In genomic region chr4:169189372-169189771, GRCh38 we compare ENCODE assay signal across 13 cellular contexts.
DNase-seq lines count a peak whose midpoint lies in the region; ATAC-seq, FAIRE-seq and TF ChIP-seq lines count a peak whose summit lies in the region.
"Had no signal": no experiment of that assay in that cellular context is flagged by ENCODE, and none has a peak within 500 bp of the region (broad histone marks: within the 10 kb centered on the region; RNA-seq: fewer than 3 reads in every experiment).

No MANE protein-coding gene starts in this region.

- H3K4me1 Mint-ChIP-seq in activated CD8-positive, alpha-beta T cell treated with anti-CD3 and anti-CD28 coated beads for 36 hours (ENCODE audit: low read depth): peaks cover 2% of the 10 kb centered on the region

- H3K27me3 ChIP-seq in BLaER1 treated with 17β-estradiol and CSF1 and Interleukin-3, amounts not matched to agents 10 nM and 100 nM: no peaks in the 10 kb centered on the region
- H3K27me3 ChIP-seq in small intestine (ENCODE audit: control insufficient read depth in 2 of 2, insufficient read depth in 2 of 2, low read length in 2 of 2): no peaks in the 10 kb centered on the region
- H3K27me3 ChIP-seq: cardiac muscle cell, neutrophil had no signal

- no peak overlapping the region for H3K4me3 ChIP-seq in BLaER1 treated with 17β-estradiol and CSF1 and Interleukin-3, amounts not matched to agents 10 nM and 100 nM
- H3K4me3 ChIP-seq in small intestine (ENCODE audit: low read depth in 1 of 2, low read length in 2 of 2): no peak overlapping the region
- H3K4me3 ChIP-seq: cardiac muscle cell had no signal

- peaks cover 0 to 16% (median 9%) of the 10 kb centered on the region in 10 experiments; a peak in 15 of 20 replicates for H3K4me1 ChIP-seq in BLaER1 treated with 17β-estradiol and CSF1 and Interleukin-3, amounts not matched to agents 10 nM and 100 nM
- peaks cover 0 to 6% of the 10 kb centered on the region in 2 donors for H3K4me1 ChIP-seq in small intestine (ENCODE audit: control insufficient read depth in 2 of 2, insufficient read depth in 1 of 2, low read depth in 1 of 2, low read length in 1 of 2)

- peak overlapping the region in 8 of 11 experiments; percentile 2 to 62 (median 39); a peak in 13 of 22 replicates for H3K4me2 ChIP-seq in BLaER1 treated with 17β-estradiol and CSF1 and Interleukin-3, amounts not matched to agents 10 nM and 100 nM

- intact Hi-C loops in activated CD8-positive, alpha-beta T cell treated with anti-CD3 and anti-CD28 coated beads for 36 hours (cut with micrococcal nuclease): no loop called here

- POLR2A ChIA-PET in activated CD8-positive, alpha-beta T cell treated with anti-CD3 and anti-CD28 coated beads for 36 hours (lab: Charles Lee): no interaction called here

- DNase-seq in small intestine (no peak), cerebellar cortex (ENCODE audit: low spot score) (no peak)
- DNase-seq in activated naive CD4-positive, alpha-beta T cell treated with anti-CD3 and anti-CD28 coated beads, Interleukin-2, amount 50 U/mL, for 72 hours (ENCODE audit: low spot score in 2 of 2): no peak
- DNase-seq in activated CD8-positive, alpha-beta T cell treated with anti-CD3 and anti-CD28 coated beads for 36 hours: no peak
- DNase-seq: KBM-7; stimulated activated CD4-positive, alpha-beta T cell treated with anti-CD3 and anti-CD28 coated beads, Interleukin-2, amount 100 ng/mL, for 24 hours had no signal

- peaks cover 8% of the 10 kb centered on the region for H3K27me3 Mint-ChIP-seq in activated CD8-positive, alpha-beta T cell treated with anti-CD3 and anti-CD28 coated beads for 36 hours

- no peak overlapping the region for H3K4me3 Mint-ChIP-seq in activated CD8-positive, alpha-beta T cell treated with anti-CD3 and anti-CD28 coated beads for 36 hours

- H3K27ac ChIP-seq in BLaER1 treated with 17β-estradiol and CSF1 and Interleukin-3, amounts not matched to agents 10 nM and 100 nM: peak overlapping the region in 1 of 11 experiments; percentile 23; a peak in 1 of 22 replicates
- no peak overlapping the region for H3K27ac ChIP-seq in small intestine (ENCODE audit: low read depth in 1 of 2, low read length in 1 of 2)
- H3K27ac ChIP-seq: cardiac muscle cell, neutrophil had no signal

- WGBS in small intestine, 3 donors: 72 to 82% (median 75%) methylated on average over 4 of the region's 4 CpGs

- ATAC-seq in GM19328 (IDR thresholded peaks at IDR 0.05; ENCODE audit: unreplicated experiment) (peak; percentile 70), HG02678 (IDR thresholded peaks at IDR 0.05; ENCODE audit: unreplicated experiment) (peak; percentile 86), HG03460 (IDR thresholded peaks at IDR 0.05; ENCODE audit: unreplicated experiment) (peak; percentile 94)
- no peak for ATAC-seq in activated naive CD4-positive, alpha-beta T cell treated with anti-CD3 and anti-CD28 coated beads, Interleukin-2, amount 50 U/mL, for 72 hours
- no peak for ATAC-seq in activated CD8-positive, alpha-beta T cell treated with anti-CD3 and anti-CD28 coated beads for 36 hours

- no peak for FAIRE-seq in small intestine (lab: Jason Lieb, UNC)
- FAIRE-seq: A204.1 had no signal

- CTCF ChIA-PET in activated CD8-positive, alpha-beta T cell treated with anti-CD3 and anti-CD28 coated beads for 36 hours (lab: Charles Lee): no interaction called here

- TF ChIP-seq CTCF in activated CD8-positive, alpha-beta T cell treated with anti-CD3 and anti-CD28 coated beads for 36 hours (IDR thresholded peaks at IDR 0.05): no peak

- H3K9ac ChIP-seq in BLaER1 treated with 17β-estradiol and CSF1 and Interleukin-3, amounts not matched to agents 10 nM and 100 nM: no peak overlapping the region

- no peaks in the 10 kb centered on the region for H3K36me3 Mint-ChIP-seq in activated naive CD4-positive, alpha-beta T cell treated with anti-CD3 and anti-CD28 coated beads, Interleukin-2, amount 50 U/mL, for 72 hours
- no peaks in the 10 kb centered on the region for H3K36me3 Mint-ChIP-seq in activated CD8-positive, alpha-beta T cell treated with anti-CD3 and anti-CD28 coated beads for 36 hours (ENCODE audit: low read depth)

- H4K20me1 ChIP-seq in BLaER1 treated with 17β-estradiol and CSF1 and Interleukin-3, amounts not matched to agents 10 nM and 100 nM: peaks cover under 1 to 94% (median 37%) of the 10 kb centered on the region in 11 experiments; a peak in 19 of 22 replicates

- peaks cover 0 to 17% (median 4%) of the 10 kb centered on the region in 11 experiments; a peak in 5 of 22 replicates for H3K36me3 ChIP-seq in BLaER1 treated with 17β-estradiol and CSF1 and Interleukin-3, amounts not matched to agents 10 nM and 100 nM
- H3K36me3 ChIP-seq in small intestine (ENCODE audit: control insufficient read depth in 2 of 2, insufficient read depth in 2 of 2, low read length in 2 of 2): no peaks in the 10 kb centered on the region
- H3K36me3 ChIP-seq: cardiac muscle cell, neutrophil had no signal

- H3K9me3 ChIP-seq in BLaER1 treated with 17β-estradiol and CSF1 and Interleukin-3, amounts not matched to agents 10 nM and 100 nM (replicated peaks in 1 of 11): peaks cover 0 to 14% (median 0%) of the 10 kb centered on the region in 11 experiments; a peak in 6 of 22 replicates
- no peaks in the 10 kb centered on the region for H3K9me3 ChIP-seq in small intestine (ENCODE audit: control insufficient read depth, low read depth)
- H3K9me3 ChIP-seq: neutrophil had no signal

- peaks cover 0 to 6% of the 10 kb centered on the region in 2 donors for H3K9me3 Mint-ChIP-seq in activated naive CD4-positive, alpha-beta T cell treated with anti-CD3 and anti-CD28 coated beads, Interleukin-2, amount 50 U/mL, for 72 hours
- no peaks in the 10 kb centered on the region for H3K9me3 Mint-ChIP-seq in activated CD8-positive, alpha-beta T cell treated with anti-CD3 and anti-CD28 coated beads for 36 hours

- H3K27ac Mint-ChIP-seq in activated naive CD4-positive, alpha-beta T cell treated with anti-CD3 and anti-CD28 coated beads, Interleukin-2, amount 50 U/mL, for 72 hours: no peak overlapping the region
- no peak overlapping the region for H3K27ac Mint-ChIP-seq in activated CD8-positive, alpha-beta T cell treated with anti-CD3 and anti-CD28 coated beads for 36 hours

Comparison
In these comparisons a context has a peak if more than half of its experiments do, and no peak if none do; other contexts are left out.
1. ATAC-seq: peak in GM19328 (single experiment), HG02678 (single experiment) and HG03460 (single experiment); none in activated naive CD4-positive, alpha-beta T cell treated with anti-CD3 and anti-CD28 coated beads, Interleukin-2, amount 50 U/mL, for 72 hours (0 of 2) and activated CD8-positive, alpha-beta T cell treated with anti-CD3 and anti-CD28 coated beads for 36 hours (single experiment).